Comparison of ENCODE assay signal across 12 cellular contexts in genomic region chr4:118904935-118905334, GRCh38. TPM values are rescaled to one million over a fixed set of nuclear protein-coding genes. Genes with fewer than 3 reads are reported as not detected.
DNase-seq lines count a peak whose midpoint lies in the region; ATAC-seq, FAIRE-seq and TF ChIP-seq lines count a peak whose summit lies in the region.
"Had no signal": no experiment of that assay in that cellular context is flagged by ENCODE, and none has a peak within 500 bp of the region (broad histone marks: within the 10 kb centered on the region; RNA-seq: fewer than 3 reads in every experiment).

No MANE protein-coding gene starts in this region.

- no peak for TF ChIP-seq CTCF in Peyer's patch (IDR thresholded peaks at IDR 0.05)
- no peak for TF ChIP-seq CTCF in pancreas (IDR thresholded peaks at IDR 0.05)

- H3K36me3 ChIP-seq in Peyer's patch, result no peaks in the 10 kb centered on the region
- H3K36me3 ChIP-seq in pancreas, result no peaks in the 10 kb centered on the region

- H3K27me3 ChIP-seq in Peyer's patch, result no peaks in the 10 kb centered on the region
- no peaks in the 10 kb centered on the region for H3K27me3 ChIP-seq in pancreas

- ATAC-seq in pancreas (peak in 3 of 4 donors; percentile 58 to 66 (median 63)), GM19455 (IDR thresholded peaks at IDR 0.05; ENCODE audit: unreplicated experiment) (no peak), GM21717 (IDR thresholded peaks at IDR 0.05; ENCODE audit: unreplicated experiment) (no peak), GM21381 (IDR thresholded peaks at IDR 0.05; ENCODE audit: unreplicated experiment) (no peak)

- peak; percentile 22 for DNase-seq in EH (ENCODE audit: low read depth)
- no peak for DNase-seq in Peyer's patch
- peak; percentile 51 for DNase-seq in fibroblast of peridontal ligament (ENCODE audit: extremely low read depth)
- no peak for DNase-seq in pancreas
- DNase-seq in medulla oblongata (ENCODE audit: extremely low spot score), result no peak
- DNase-seq: amygdala, NCI-H510A treated with DMSO at 0.1 percent for 48 hours, posterior cingulate gyrus had no signal

- H3K4me3 ChIP-seq in Peyer's patch (no peak overlapping the region), pancreas (no peak overlapping the region)

- H3K27ac ChIP-seq in Peyer's patch (peak overlapping the region in 3 of 4 donors; percentile 3 to 54 (median 5)), pancreas (no peak overlapping the region)

- WGBS in pancreas, 2 donors, result 62 to 71% methylated on average over 2 of the region's 2 CpGs

- no peaks in the 10 kb centered on the region for H3K4me1 ChIP-seq in Peyer's patch
- peaks cover 3 to 13% (median 4%) of the 10 kb centered on the region in 3 donors for H3K4me1 ChIP-seq in pancreas

- no peak for TF ChIP-seq POLR2A in Peyer's patch (IDR thresholded peaks at IDR 0.05)

- intact Hi-C loops in pancreas (cut with DNase I), result no loop called here

- no peaks in the 10 kb centered on the region for H3K9me3 ChIP-seq in Peyer's patch
- H3K9me3 ChIP-seq in pancreas, result no peaks in the 10 kb centered on the region

- no peak for FAIRE-seq in pancreas (lab: Jason Lieb, UNC)
- FAIRE-seq: G401.6 had no signal

RNA-seq across cellular contexts. Expression of gene SYNPO2, which starts 16.3 kb away (rescaled TPM):
- total RNA-seq in Peyer's patch (10 to 100 TPM; 24.9 to 77.6 (median 41.1) TPM), pancreas (10 to 100 TPM in 1 of 6 donors, 1 to 10 TPM in 5; 2.1 to 10.9 (median 3.9) TPM)
- 1 to 10 TPM; 2.9 to 5.3 TPM for polyA plus RNA-seq in pancreas

Comparison
In these comparisons a context has a peak if more than half of its experiments do, and no peak if none do; other contexts are left out.
1. DNase-seq: peak in EH (single experiment) and fibroblast of peridontal ligament (single experiment); none in Peyer's patch (0 of 3), pancreas (0 of 6) and medulla oblongata (single experiment).
2. H3K27ac ChIP-seq: peak in Peyer's patch (3 of 4); none in pancreas (0 of 4).
3. ATAC-seq: peak in pancreas (3 of 4); none in GM19455 (single experiment), GM21717 (single experiment) and GM21381 (single experiment).